Comparison of ENCODE assay signal across 21 cellular contexts in genomic region chr3:61804782-61805181, GRCh38.
A peak's percentile ranks its signal among the peaks of the same experiment; 100 is the strongest.
DNase-seq lines count a peak whose midpoint lies in the region; ATAC-seq and TF ChIP-seq lines count a peak whose summit lies in the region.
"Had no signal": no experiment of that assay in that cellular context is flagged by ENCODE, and none has a peak within 500 bp of the region (broad histone marks: within the 10 kb centered on the region; RNA-seq: fewer than 3 reads in every experiment).

No MANE protein-coding gene starts in this region.

- H3K4me3 ChIP-seq in right cardiac atrium (ENCODE audit: low read length) (no peak overlapping the region), rectal smooth muscle tissue (ENCODE audit: low read length) (no peak overlapping the region), vagina (no peak overlapping the region)
- H3K4me3 ChIP-seq: BLaER1, SJCRH30 had no signal

- no peaks in the 10 kb centered on the region for H3K36me3 ChIP-seq in rectal smooth muscle tissue (ENCODE audit: control insufficient read depth, insufficient read depth, low read length)
- no peaks in the 10 kb centered on the region for H3K36me3 ChIP-seq in vagina
- H3K36me3 ChIP-seq: BLaER1, SJCRH30 had no signal

- ATAC-seq in right cardiac atrium (no peak), Right ventricle myocardium superior (ENCODE audit: poor library complexity) (no peak)
- ATAC-seq: natural killer cell treated with Interleukin-12 subunit alpha and Interleukin-12 subunit beta and Interleukin-15 and Interleukin-18, amount 100 ng/mL, for 72 hours; Panc1 had no signal

- H3K27me3 ChIP-seq in right cardiac atrium (ENCODE audit: control insufficient read depth, insufficient read depth) (no peaks in the 10 kb centered on the region), rectal smooth muscle tissue (ENCODE audit: control insufficient read depth, insufficient read depth, low read length) (no peaks in the 10 kb centered on the region), vagina (no peaks in the 10 kb centered on the region)
- H3K27me3 ChIP-seq: BLaER1, SJCRH30 had no signal

- TF ChIP-seq POLR2A in vagina (IDR thresholded peaks at IDR 0.05), result no peak

- H3K4me1 ChIP-seq in right cardiac atrium (ENCODE audit: control insufficient read depth, insufficient read depth, low read length) (peaks cover 8% of the 10 kb centered on the region), rectal smooth muscle tissue (ENCODE audit: control insufficient read depth, insufficient read depth, low read length) (peaks cover 39% of the 10 kb centered on the region), vagina (peaks cover 33% of the 10 kb centered on the region)

- DNase-seq in right cardiac atrium (no peak), Right ventricle myocardium superior (no peak), caudate nucleus (lab: John Stamatoyannopoulos, UW) (no peak), vagina (ENCODE audit: extremely low spot score in 2 of 2) (no peak), cortex of kidney (lab: John Stamatoyannopoulos, UW) (no peak), RKO (ENCODE audit: low spot score) (no peak)
- no peak for DNase-seq in activated CD8-positive, alpha-beta memory T cell treated with anti-CD3 and anti-CD28 coated beads, Interleukin-2, amount 50 U/mL, for 48 hours
- DNase-seq: activated CD4-positive, alpha-beta T cell treated with anti-CD3 and anti-CD28 coated beads for 48 hours; activated naive CD4-positive, alpha-beta T cell treated with anti-CD3 and anti-CD28 coated beads, Interleukin-2, amount 50 U/mL, for 16 hours; aorta; COR-L47; DMS79 treated with DMSO at 0.1 percent for 48 hours; left colon; NCI-H1694; NCI-H524; SJCRH30; stimulated activated CD4-positive, alpha-beta T cell treated with anti-CD3 and anti-CD28 coated beads, Interleukin-15, amount 100 ng/mL, for 24 hours had no signal

- H3K9ac ChIP-seq in rectal smooth muscle tissue (ENCODE audit: low read length), result no peak overlapping the region
- H3K9ac ChIP-seq: BLaER1 had no signal

- peak overlapping the region; percentile 56 for H3K27ac ChIP-seq in right cardiac atrium (ENCODE audit: low read length)
- peak overlapping the region; percentile 58 for H3K27ac ChIP-seq in caudate nucleus (ENCODE audit: low read depth, low read length)
- peak overlapping the region; percentile 50 for H3K27ac ChIP-seq in rectal smooth muscle tissue (ENCODE audit: low read depth, low read length)
- peak overlapping the region; percentile 26 for H3K27ac ChIP-seq in vagina
- H3K27ac ChIP-seq: BLaER1, SJCRH30 had no signal

- intact Hi-C loops in right cardiac atrium (cut with DNase I) (no loop called here), Right ventricle myocardium superior (cut with DNase I) (loop anchor here (5.0 kb wide), 1 partner anchor 242 kb away; the partner anchor contains the start of gene PTPRG), vagina (cut with DNase I) (no loop called here)

- WGBS in right cardiac atrium, result 83% methylated on average over 1 of the region's 1 CpG

- TF ChIP-seq CTCF in vagina (IDR thresholded peaks at IDR 0.05), result no peak

- H3K9me3 ChIP-seq in right cardiac atrium (ENCODE audit: control insufficient read depth, low read length) (no peaks in the 10 kb centered on the region), vagina (no peaks in the 10 kb centered on the region)
- H3K9me3 ChIP-seq: BLaER1, SJCRH30 had no signal
